1 cellular context compared by ENCODE assay signal in the genomic region with DNA sequence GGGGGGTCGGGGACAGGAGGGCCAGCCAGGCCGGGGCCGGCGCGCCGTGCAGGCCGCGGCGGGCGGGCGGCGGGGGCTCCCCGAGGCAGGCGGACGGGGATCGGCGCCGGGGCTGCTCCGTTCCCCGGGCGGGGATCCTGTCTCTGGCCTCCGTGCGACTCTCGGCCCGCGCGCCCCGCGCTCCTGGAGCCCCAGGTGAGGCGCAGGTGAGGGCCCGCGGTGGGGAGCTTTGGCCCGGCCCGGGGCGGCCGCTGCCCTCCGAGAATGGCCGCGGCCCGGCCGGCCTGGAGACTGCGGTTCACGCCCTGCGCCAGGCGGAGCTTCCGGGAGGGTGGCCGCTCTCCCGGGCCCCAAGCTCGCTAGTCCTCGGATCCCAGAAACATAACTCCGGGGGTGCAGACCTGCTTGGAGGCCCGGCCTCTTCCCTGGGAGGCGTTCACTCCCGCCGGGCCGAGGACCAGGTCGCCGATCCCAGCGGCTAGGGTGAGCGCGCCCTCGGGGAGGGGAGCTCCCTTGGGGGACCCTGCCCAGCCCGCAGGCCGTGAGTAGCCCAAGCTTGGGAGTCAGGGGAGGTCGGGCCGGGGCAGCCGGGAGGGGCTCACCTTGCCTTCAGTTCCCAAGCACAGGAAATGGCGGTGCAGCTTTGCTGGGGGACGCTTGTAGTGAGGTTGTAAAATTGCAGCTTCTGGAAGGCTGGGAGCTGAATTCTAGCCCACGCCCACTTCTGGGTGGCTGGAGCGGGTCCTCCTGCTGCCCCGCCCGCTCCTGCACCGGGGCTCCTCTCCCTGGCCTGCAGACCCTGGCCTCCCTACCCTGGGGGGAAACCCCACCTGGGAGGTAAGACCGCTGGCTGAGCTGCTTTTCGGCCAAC.
TF ChIP-seq lines count a peak whose summit lies in the region.

No MANE protein-coding gene starts in this region.

TF ChIP-seq in HepG2, 621 proteins besides CTCF, POLR2A, EP300 and RAD21 (continued from another document and continues in another):
- no peak for TF ChIP-seq RFX5 (IDR thresholded peaks at IDR 0.05; ENCODE audit: low read depth, low read length)
- TF ChIP-seq SOX5 (CRISPR knock-in tag; IDR thresholded peaks at IDR 0.05; ENCODE audit: borderline replicate concordance): no peak
- no peak for TF ChIP-seq RFX3 (CRISPR knock-in tag; IDR thresholded peaks at IDR 0.05)
- TF ChIP-seq MTA1 (CRISPR knock-in tag; IDR thresholded peaks at IDR 0.05; ENCODE audit: borderline replicate concordance): no peak
- TF ChIP-seq, protein P1, sequence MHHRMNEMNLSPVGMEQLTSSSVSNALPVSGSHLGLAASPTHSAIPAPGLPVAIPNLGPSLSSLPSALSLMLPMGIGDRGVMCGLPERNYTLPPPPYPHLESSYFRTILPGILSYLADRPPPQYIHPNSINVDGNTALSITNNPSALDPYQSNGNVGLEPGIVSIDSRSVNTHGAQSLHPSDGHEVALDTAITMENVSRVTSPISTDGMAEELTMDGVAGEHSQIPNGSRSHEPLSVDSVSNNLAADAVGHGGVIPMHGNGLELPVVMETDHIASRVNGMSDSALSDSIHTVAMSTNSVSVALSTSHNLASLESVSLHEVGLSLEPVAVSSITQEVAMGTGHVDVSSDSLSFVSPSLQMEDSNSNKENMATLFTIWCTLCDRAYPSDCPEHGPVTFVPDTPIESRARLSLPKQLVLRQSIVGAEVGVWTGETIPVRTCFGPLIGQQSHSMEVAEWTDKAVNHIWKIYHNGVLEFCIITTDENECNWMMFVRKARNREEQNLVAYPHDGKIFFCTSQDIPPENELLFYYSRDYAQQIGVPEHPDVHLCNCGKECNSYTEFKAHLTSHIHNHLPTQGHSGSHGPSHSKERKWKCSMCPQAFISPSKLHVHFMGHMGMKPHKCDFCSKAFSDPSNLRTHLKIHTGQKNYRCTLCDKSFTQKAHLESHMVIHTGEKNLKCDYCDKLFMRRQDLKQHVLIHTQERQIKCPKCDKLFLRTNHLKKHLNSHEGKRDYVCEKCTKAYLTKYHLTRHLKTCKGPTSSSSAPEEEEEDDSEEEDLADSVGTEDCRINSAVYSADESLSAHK (CRISPR knock-in tag; IDR thresholded peaks at IDR 0.05; ENCODE audit: borderline replicate concordance): no peak
- TF ChIP-seq TCF7 (IDR thresholded peaks at IDR 0.05; ENCODE audit: low read depth): no peak
- TF ChIP-seq, protein P2, sequence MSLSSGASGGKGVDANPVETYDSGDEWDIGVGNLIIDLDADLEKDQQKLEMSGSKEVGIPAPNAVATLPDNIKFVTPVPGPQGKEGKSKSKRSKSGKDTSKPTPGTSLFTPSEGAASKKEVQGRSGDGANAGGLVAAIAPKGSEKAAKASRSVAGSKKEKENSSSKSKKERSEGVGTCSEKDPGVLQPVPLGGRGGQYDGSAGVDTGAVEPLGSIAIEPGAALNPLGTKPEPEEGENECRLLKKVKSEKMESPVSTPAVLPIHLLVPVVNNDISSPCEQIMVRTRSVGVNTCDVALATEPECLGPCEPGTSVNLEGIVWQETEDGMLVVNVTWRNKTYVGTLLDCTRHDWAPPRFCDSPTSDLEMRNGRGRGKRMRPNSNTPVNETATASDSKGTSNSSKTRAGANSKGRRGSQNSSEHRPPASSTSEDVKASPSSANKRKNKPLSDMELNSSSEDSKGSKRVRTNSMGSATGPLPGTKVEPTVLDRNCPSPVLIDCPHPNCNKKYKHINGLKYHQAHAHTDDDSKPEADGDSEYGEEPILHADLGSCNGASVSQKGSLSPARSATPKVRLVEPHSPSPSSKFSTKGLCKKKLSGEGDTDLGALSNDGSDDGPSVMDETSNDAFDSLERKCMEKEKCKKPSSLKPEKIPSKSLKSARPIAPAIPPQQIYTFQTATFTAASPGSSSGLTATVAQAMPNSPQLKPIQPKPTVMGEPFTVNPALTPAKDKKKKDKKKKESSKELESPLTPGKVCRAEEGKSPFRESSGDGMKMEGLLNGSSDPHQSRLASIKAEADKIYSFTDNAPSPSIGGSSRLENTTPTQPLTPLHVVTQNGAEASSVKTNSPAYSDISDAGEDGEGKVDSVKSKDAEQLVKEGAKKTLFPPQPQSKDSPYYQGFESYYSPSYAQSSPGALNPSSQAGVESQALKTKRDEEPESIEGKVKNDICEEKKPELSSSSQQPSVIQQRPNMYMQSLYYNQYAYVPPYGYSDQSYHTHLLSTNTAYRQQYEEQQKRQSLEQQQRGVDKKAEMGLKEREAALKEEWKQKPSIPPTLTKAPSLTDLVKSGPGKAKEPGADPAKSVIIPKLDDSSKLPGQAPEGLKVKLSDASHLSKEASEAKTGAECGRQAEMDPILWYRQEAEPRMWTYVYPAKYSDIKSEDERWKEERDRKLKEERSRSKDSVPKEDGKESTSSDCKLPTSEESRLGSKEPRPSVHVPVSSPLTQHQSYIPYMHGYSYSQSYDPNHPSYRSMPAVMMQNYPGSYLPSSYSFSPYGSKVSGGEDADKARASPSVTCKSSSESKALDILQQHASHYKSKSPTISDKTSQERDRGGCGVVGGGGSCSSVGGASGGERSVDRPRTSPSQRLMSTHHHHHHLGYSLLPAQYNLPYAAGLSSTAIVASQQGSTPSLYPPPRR (CRISPR knock-in tag; IDR thresholded peaks at IDR 0.05; ENCODE audit: borderline replicate concordance): no peak
- no peak for TF ChIP-seq HOXA9 (CRISPR knock-in tag; IDR thresholded peaks at IDR 0.05; ENCODE audit: borderline replicate concordance)
- TF ChIP-seq, protein P3, sequence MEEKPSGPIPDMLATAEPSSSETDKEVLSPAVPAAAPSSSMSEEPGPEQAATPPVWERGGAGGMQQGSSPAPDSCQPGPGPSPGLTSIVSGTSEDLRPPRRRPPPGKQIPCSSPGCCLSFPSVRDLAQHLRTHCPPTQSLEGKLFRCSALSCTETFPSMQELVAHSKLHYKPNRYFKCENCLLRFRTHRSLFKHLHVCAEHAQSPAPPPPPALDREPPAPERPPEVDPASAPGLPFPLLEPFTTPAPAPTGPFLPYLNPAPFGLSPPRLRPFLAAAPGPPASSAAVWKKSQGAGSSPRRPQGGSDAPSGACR (CRISPR knock-in tag; IDR thresholded peaks at IDR 0.05): no peak
- TF ChIP-seq RFXANK (CRISPR knock-in tag; IDR thresholded peaks at IDR 0.05): no peak
- TF ChIP-seq NRL (CRISPR knock-in tag; IDR thresholded peaks at IDR 0.05; ENCODE audit: borderline replicate concordance): no peak
- TF ChIP-seq ZNF629 (CRISPR knock-in tag; conservative IDR thresholded peaks at IDR 0.05): no peak
- TF ChIP-seq, protein P4, sequence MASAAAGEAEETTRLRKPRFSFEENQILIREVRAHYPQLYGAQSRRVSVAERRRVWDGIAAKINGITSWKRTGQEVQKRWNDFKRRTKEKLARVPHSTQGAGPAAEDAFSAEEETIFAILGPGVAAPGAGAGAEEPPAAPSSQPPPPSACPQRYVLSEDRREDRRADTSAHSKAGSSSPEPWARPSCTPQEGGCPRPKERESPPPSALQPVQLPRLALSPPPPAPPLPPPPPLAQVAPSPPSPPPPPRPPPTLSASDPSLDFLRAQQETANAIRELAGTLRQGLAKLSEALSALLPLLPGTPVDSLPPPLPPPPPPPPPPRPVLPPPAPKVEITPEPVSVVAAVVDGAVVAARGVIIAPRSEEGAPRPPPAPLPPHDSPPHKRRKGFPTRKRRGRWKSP (CRISPR knock-in tag; IDR thresholded peaks at IDR 0.05): no peak; the same call in 1 of the 2 replicates
- no peak for TF ChIP-seq KAT8 (CRISPR knock-in tag; IDR thresholded peaks at IDR 0.05)
- TF ChIP-seq, protein P5, sequence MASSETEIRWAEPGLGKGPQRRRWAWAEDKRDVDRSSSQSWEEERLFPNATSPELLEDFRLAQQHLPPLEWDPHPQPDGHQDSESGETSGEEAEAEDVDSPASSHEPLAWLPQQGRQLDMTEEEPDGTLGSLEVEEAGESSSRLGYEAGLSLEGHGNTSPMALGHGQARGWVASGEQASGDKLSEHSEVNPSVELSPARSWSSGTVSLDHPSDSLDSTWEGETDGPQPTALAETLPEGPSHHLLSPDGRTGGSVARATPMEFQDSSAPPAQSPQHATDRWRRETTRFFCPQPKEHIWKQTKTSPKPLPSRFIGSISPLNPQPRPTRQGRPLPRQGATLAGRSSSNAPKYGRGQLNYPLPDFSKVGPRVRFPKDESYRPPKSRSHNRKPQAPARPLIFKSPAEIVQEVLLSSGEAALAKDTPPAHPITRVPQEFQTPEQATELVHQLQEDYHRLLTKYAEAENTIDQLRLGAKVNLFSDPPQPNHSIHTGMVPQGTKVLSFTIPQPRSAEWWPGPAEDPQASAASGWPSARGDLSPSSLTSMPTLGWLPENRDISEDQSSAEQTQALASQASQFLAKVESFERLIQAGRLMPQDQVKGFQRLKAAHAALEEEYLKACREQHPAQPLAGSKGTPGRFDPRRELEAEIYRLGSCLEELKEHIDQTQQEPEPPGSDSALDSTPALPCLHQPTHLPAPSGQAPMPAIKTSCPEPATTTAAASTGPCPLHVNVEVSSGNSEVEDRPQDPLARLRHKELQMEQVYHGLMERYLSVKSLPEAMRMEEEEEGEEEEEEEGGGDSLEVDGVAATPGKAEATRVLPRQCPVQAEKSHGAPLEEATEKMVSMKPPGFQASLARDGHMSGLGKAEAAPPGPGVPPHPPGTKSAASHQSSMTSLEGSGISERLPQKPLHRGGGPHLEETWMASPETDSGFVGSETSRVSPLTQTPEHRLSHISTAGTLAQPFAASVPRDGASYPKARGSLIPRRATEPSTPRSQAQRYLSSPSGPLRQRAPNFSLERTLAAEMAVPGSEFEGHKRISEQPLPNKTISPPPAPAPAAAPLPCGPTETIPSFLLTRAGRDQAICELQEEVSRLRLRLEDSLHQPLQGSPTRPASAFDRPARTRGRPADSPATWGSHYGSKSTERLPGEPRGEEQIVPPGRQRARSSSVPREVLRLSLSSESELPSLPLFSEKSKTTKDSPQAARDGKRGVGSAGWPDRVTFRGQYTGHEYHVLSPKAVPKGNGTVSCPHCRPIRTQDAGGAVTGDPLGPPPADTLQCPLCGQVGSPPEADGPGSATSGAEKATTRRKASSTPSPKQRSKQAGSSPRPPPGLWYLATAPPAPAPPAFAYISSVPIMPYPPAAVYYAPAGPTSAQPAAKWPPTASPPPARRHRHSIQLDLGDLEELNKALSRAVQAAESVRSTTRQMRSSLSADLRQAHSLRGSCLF (CRISPR knock-in tag; IDR thresholded peaks at IDR 0.05; ENCODE audit: borderline replicate concordance): no peak
- TF ChIP-seq ZNF558 (CRISPR knock-in tag; IDR thresholded peaks at IDR 0.05; ENCODE audit: borderline replicate concordance): no peak
- no peak for TF ChIP-seq ZNF570 (CRISPR knock-in tag; IDR thresholded peaks at IDR 0.05; ENCODE audit: borderline replicate concordance)
- TF ChIP-seq TOE1 (CRISPR knock-in tag; IDR thresholded peaks at IDR 0.05): no peak
- TF ChIP-seq NAIF1 (CRISPR knock-in tag; IDR thresholded peaks at IDR 0.05; ENCODE audit: borderline replicate concordance): no peak
- TF ChIP-seq ZNF124 (CRISPR knock-in tag; IDR thresholded peaks at IDR 0.05): no peak
- TF ChIP-seq WIZ (CRISPR knock-in tag; IDR thresholded peaks at IDR 0.05): no peak
- no peak for TF ChIP-seq ZNF614 (CRISPR knock-in tag; IDR thresholded peaks at IDR 0.05; ENCODE audit: borderline replicate concordance)
- no peak for TF ChIP-seq RARG (CRISPR knock-in tag; IDR thresholded peaks at IDR 0.05; ENCODE audit: low read depth)
- TF ChIP-seq, protein P6, sequence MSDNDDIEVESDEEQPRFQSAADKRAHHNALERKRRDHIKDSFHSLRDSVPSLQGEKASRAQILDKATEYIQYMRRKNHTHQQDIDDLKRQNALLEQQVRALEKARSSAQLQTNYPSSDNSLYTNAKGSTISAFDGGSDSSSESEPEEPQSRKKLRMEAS (IDR thresholded peaks at IDR 0.05): no peak
- TF ChIP-seq, protein P7, sequence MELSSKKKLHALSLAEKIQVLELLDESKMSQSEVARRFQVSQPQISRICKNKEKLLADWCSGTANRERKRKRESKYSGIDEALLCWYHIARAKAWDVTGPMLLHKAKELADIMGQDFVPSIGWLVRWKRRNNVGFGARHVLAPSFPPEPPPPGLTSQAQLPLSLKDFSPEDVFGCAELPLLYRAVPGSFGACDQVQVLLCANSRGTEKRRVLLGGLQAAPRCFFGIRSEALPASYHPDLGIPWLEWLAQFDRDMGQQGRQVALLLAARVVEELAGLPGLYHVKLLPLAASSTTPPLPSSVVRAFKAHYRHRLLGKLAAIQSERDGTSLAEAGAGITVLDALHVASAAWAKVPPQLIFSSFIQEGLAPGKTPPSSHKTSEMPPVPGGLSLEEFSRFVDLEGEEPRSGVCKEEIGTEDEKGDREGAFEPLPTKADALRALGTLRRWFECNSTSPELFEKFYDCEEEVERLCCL (CRISPR knock-in tag; IDR thresholded peaks at IDR 0.05; ENCODE audit: borderline replicate concordance): no peak
- TF ChIP-seq POLR2AphosphoS2 (IDR thresholded peaks at IDR 0.05; ENCODE audit: low read depth, low read length): no peak
- TF ChIP-seq, protein P8, sequence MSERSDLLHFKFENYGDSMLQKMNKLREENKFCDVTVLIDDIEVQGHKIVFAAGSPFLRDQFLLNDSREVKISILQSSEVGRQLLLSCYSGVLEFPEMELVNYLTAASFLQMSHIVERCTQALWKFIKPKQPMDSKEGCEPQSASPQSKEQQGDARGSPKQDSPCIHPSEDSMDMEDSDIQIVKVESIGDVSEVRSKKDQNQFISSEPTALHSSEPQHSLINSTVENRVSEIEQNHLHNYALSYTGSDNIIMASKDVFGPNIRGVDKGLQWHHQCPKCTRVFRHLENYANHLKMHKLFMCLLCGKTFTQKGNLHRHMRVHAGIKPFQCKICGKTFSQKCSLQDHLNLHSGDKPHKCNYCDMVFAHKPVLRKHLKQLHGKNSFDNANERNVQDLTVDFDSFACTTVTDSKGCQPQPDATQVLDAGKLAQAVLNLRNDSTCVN (CRISPR knock-in tag; IDR thresholded peaks at IDR 0.05; ENCODE audit: borderline replicate concordance): no peak
- TF ChIP-seq, protein P9, sequence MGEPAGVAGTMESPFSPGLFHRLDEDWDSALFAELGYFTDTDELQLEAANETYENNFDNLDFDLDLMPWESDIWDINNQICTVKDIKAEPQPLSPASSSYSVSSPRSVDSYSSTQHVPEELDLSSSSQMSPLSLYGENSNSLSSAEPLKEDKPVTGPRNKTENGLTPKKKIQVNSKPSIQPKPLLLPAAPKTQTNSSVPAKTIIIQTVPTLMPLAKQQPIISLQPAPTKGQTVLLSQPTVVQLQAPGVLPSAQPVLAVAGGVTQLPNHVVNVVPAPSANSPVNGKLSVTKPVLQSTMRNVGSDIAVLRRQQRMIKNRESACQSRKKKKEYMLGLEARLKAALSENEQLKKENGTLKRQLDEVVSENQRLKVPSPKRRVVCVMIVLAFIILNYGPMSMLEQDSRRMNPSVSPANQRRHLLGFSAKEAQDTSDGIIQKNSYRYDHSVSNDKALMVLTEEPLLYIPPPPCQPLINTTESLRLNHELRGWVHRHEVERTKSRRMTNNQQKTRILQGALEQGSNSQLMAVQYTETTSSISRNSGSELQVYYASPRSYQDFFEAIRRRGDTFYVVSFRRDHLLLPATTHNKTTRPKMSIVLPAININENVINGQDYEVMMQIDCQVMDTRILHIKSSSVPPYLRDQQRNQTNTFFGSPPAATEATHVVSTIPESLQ (CRISPR knock-in tag; conservative IDR thresholded peaks at IDR 0.05): no peak
- TF ChIP-seq ZNF749 (CRISPR knock-in tag; IDR thresholded peaks at IDR 0.05; ENCODE audit: borderline replicate concordance): no peak
- no peak for TF ChIP-seq KLF11 (CRISPR knock-in tag; IDR thresholded peaks at IDR 0.05)
- TF ChIP-seq HCFC1 (IDR thresholded peaks at IDR 0.05; ENCODE audit: low read depth, low read length): no peak
- no peak for TF ChIP-seq MED13 (CRISPR knock-in tag; IDR thresholded peaks at IDR 0.05)
- TF ChIP-seq AGO2 (optimal IDR thresholded peaks at IDR 0.05; ENCODE audit: low read depth, low read length): peak; percentile 49
